8 cellular contexts compared by ENCODE assay signal in the genomic region with DNA sequence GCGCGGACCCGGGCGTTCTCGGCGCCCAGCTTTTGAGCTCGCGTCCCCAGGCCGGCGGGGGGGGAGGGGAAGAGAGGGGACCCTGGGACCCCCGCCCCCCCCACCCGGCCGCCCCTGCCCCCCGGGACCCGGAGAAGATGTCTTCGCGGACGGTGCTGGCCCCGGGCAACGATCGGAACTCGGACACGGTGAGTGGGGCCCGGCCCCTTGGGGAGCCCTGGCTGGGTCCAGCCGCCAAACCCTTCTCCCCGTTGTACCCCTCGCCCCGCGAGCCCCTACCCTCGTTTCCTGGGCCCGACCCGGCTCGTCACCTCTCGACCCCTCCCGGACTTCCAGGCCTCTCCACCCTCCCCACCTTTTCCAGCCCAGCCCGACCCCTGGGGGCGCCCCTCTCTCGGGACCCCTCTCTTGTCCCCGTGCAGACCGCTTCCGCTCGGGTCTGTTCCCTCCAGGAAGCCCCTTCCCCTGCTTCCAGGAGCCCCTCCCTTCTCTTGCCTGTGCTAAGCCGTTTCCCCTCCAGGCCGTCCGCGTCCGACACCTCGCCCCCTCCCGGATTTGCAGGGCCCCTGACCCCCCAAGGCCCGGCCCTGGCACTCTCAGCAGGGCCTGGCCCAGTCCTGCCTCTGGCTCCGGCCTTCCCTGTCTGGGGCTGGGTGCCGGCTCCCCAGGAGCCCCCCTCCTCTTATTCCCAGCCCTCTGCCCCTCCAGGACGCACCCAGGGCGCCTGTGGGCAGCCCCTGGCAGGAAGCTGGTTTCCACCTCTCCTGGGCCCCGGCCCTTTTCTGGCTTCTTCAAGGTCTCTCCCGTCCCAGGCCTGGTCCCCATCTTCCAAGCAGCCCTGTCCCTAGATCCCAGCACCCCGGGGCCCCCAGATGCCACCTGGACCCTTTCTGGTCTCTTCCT. TPM values are rescaled to one million over a fixed set of nuclear protein-coding genes. Genes with fewer than 3 reads are reported as not detected.
DNase-seq lines count a peak whose midpoint lies in the region; ATAC-seq and TF ChIP-seq lines count a peak whose summit lies in the region.

No MANE protein-coding gene starts in this region.

- DNase-seq in stimulated activated CD4-positive, alpha-beta T cell treated with anti-CD3 and anti-CD28 coated beads, Interleukin-4, amount 100 ng/mL, for 1 hour = peak; percentile 7
- DNase-seq in stimulated activated CD4-positive, alpha-beta T cell treated with anti-CD3 and anti-CD28 coated beads, Interleukin-12 subunit alpha, Interleukin-12 subunit beta, amount 100 ng/mL, for 4 hours = no peak
- peak; percentile 2 for DNase-seq in activated effector memory CD4-positive, alpha-beta T cell treated with Interleukin-2 at 50 U/mL for 16 hours
- peak in 2 of 3 donors; percentile 70 to 74 for DNase-seq in right cardiac atrium
- DNase-seq in erythroblast (lab: John Stamatoyannopoulos, UW) = no peak

- H3K9me3 ChIP-seq in right cardiac atrium (ENCODE audit: control insufficient read depth, low read length) (no peaks in the 10 kb centered on the region), skeletal muscle satellite cell (replicated peaks; ENCODE audit: low read length) (no peaks in the 10 kb centered on the region)

- H3K4me3 ChIP-seq in right cardiac atrium (ENCODE audit: low read length) (peak overlapping the region; percentile 100), skeletal muscle satellite cell (ENCODE audit: low read length) (peak overlapping the region; percentile 81)

- H3K4me1 ChIP-seq in right cardiac atrium (ENCODE audit: control insufficient read depth, insufficient read depth, low read length) (peaks cover 10% of the 10 kb centered on the region), skeletal muscle satellite cell (ENCODE audit: control insufficient read depth, insufficient read depth, low read length) (peaks cover 21% of the 10 kb centered on the region)

- H3K9ac ChIP-seq in skeletal muscle satellite cell (ENCODE audit: low read depth, low read length) = peak overlapping the region; percentile 90

- H3K27me3 ChIP-seq in right cardiac atrium (ENCODE audit: control insufficient read depth, insufficient read depth) (no peaks in the 10 kb centered on the region), skeletal muscle satellite cell (ENCODE audit: control insufficient read depth, insufficient read depth, low read length) (no peaks in the 10 kb centered on the region)

- peak overlapping the region; percentile 96 for H3K4me2 ChIP-seq in skeletal muscle satellite cell (ENCODE audit: low read length)

- ATAC-seq in right cardiac atrium = peak; percentile 35 to 42
- no peak for ATAC-seq in GM19395 (IDR thresholded peaks at IDR 0.05; ENCODE audit: unreplicated experiment)
- ATAC-seq in HG02981 (IDR thresholded peaks at IDR 0.05; ENCODE audit: unreplicated experiment) = no peak

- 1% methylated on average over 56 of the region's 57 CpGs for WGBS in right cardiac atrium

- TF ChIP-seq POLR2A in erythroblast (IDR thresholded peaks at IDR 0.05; ENCODE audit: low read length) = no peak

- intact Hi-C loops in right cardiac atrium (cut with DNase I) = loop anchor here in 1 of 4 donors (5.0 kb wide), 1 partner anchor 86 kb away; no protein-coding TSS in a partner anchor

- no peak overlapping the region for H3K27ac ChIP-seq in right cardiac atrium (ENCODE audit: low read length)

- no peaks in the 10 kb centered on the region for H3K36me3 ChIP-seq in skeletal muscle satellite cell (ENCODE audit: insufficient read depth, low read length)

RNA-seq across cellular contexts. Expression of a gene that starts 0.6 kb away (rescaled TPM):
- 10 to 100 TPM; 29.0 to 54.5 (median 40.4) TPM for total RNA-seq in right cardiac atrium
- polyA plus RNA-seq in right cardiac atrium = 21.0 TPM
- total RNA-seq in skeletal muscle satellite cell (2012; rRNA removed) = 11.9 and 12.0 TPM in 2 replicates

RNA-seq across cellular contexts. Expression of a gene that starts 6.5 kb away (rescaled TPM):
- 1 to 10 TPM; 3.4 to 5.6 (median 4.5) TPM for total RNA-seq in right cardiac atrium
- polyA plus RNA-seq in right cardiac atrium = 2.7 TPM
- 0.22 TPM in 1 of 2 replicates, not detected in the other for total RNA-seq in skeletal muscle satellite cell (2012; rRNA removed)

Comparison
In these comparisons a context has a peak if more than half of its experiments do, and no peak if none do; other contexts are left out.
1. DNase-seq: peak in stimulated activated CD4-positive, alpha-beta T cell treated with anti-CD3 and anti-CD28 coated beads, Interleukin-4, amount 100 ng/mL, for 1 hour (single experiment), activated effector memory CD4-positive, alpha-beta T cell treated with Interleukin-2 at 50 U/mL for 16 hours (single experiment) and right cardiac atrium (2 of 3); none in stimulated activated CD4-positive, alpha-beta T cell treated with anti-CD3 and anti-CD28 coated beads, Interleukin-12 subunit alpha, Interleukin-12 subunit beta, amount 100 ng/mL, for 4 hours (single experiment) and erythroblast (0 of 2).
2. ATAC-seq: peak in right cardiac atrium (2 of 2); none in GM19395 (single experiment) and HG02981 (single experiment).